Comparison of ENCODE assay signal across 9 cellular contexts in genomic region chr20:18224968-18225568, GRCh38.
DNase-seq lines count a peak whose midpoint lies in the region; ATAC-seq and TF ChIP-seq lines count a peak whose summit lies in the region.
"Had no signal": no experiment of that assay in that cellular context is flagged by ENCODE, and none has a peak within 500 bp of the region (broad histone marks: within the 10 kb centered on the region; RNA-seq: fewer than 3 reads in every experiment).

No MANE protein-coding gene starts in this region.

- no peaks in the 10 kb centered on the region for H3K27me3 ChIP-seq in SJSA1 (replicated peaks)

- no peaks in the 10 kb centered on the region for H3K27me3 Mint-ChIP-seq in progenitor cell of endocrine pancreas

- H3K4me3 Mint-ChIP-seq in progenitor cell of endocrine pancreas (ENCODE audit: low read depth) = no peak overlapping the region

- no peak for TF ChIP-seq CTCF in progenitor cell of endocrine pancreas (IDR thresholded peaks at IDR 0.05; ENCODE audit: unreplicated experiment)

- H3K36me3 Mint-ChIP-seq in progenitor cell of endocrine pancreas (ENCODE audit: insufficient read depth) = no peaks in the 10 kb centered on the region

- no peak overlapping the region for H3K27ac ChIP-seq in SJSA1
- H3K27ac ChIP-seq: neutrophil had no signal

- H3K9me3 Mint-ChIP-seq in progenitor cell of endocrine pancreas (ENCODE audit: low read depth) = no peaks in the 10 kb centered on the region

- no peak overlapping the region for H3K4me3 ChIP-seq in SJSA1

- peaks cover 10% of the 10 kb centered on the region for H3K4me1 Mint-ChIP-seq in progenitor cell of endocrine pancreas (ENCODE audit: low read depth)

- peaks cover 20% of the 10 kb centered on the region for H3K4me1 ChIP-seq in SJSA1 (replicated peaks)

- 0 out of 2 replicates have a peak, but pooled peaks cover 3% of the 10 kb centered on the region for H3K9me3 ChIP-seq in SJSA1 (replicated peaks)
- H3K9me3 ChIP-seq: neutrophil had no signal

- H3K36me3 ChIP-seq in SJSA1 = no peaks in the 10 kb centered on the region
- H3K36me3 ChIP-seq: neutrophil had no signal

- peak overlapping the region; percentile 30 for H3K27ac Mint-ChIP-seq in progenitor cell of endocrine pancreas

- DNase-seq in ELF-1 (ENCODE audit: low read depth, low spot score) = peak; percentile 75
- peak; percentile 81 to 84 for DNase-seq in SJSA1 (ENCODE audit: low read depth in 1 of 2, low spot score in 2 of 2)
- peak; percentile 72 for DNase-seq in foreskin melanocyte
- DNase-seq in progenitor cell of endocrine pancreas (ENCODE audit: low spot score, unreplicated experiment) = no peak
- DNase-seq in NCI-H1694 (lab: John Stamatoyannopoulos, UW) = no peak
- DNase-seq in NCI-H146 (lab: John Stamatoyannopoulos, UW) = no peak
- DNase-seq in Kasumi-1 (lab: John Stamatoyannopoulos, UW) = no peak

- ATAC-seq in GM19463 (IDR thresholded peaks at IDR 0.05; ENCODE audit: unreplicated experiment) = no peak

Comparison
In these comparisons a context has a peak if more than half of its experiments do, and no peak if none do; other contexts are left out.
1. DNase-seq: peak in ELF-1 (single experiment), SJSA1 (2 of 2) and foreskin melanocyte (single experiment); none in progenitor cell of endocrine pancreas (single experiment), NCI-H1694 (single experiment), NCI-H146 (single experiment) and Kasumi-1 (0 of 2).